8 cellular contexts compared by ENCODE assay signal in genomic region chr2:120343433-120344105, GRCh38. TPM values are rescaled to one million over a fixed set of nuclear protein-coding genes. Genes with fewer than 3 reads are reported as not detected.
DNase-seq lines count a peak whose midpoint lies in the region; ATAC-seq and TF ChIP-seq lines count a peak whose summit lies in the region.

No MANE protein-coding gene starts in this region.

- peak; percentile 69 for DNase-seq in GM12865 (ENCODE audit: low read depth)
- peak; percentile 53 for DNase-seq in HS-5 (ENCODE audit: low read depth)
- DNase-seq in SJSA1 (ENCODE audit: low read depth in 1 of 2, low spot score in 2 of 2) = peak; percentile 82
- DNase-seq in adipocyte (ENCODE audit: low read depth) = peak; percentile 97
- DNase-seq in heart right ventricle = peak; percentile 78 to 84
- DNase-seq in posterior cingulate gyrus = peak; percentile 66 to 97 (median 80)

- H3K27ac ChIP-seq in SJSA1 (no peak overlapping the region), heart right ventricle (peak overlapping the region in 3 of 10 donors; percentile 56 to 83 (median 65)), urinary bladder (ENCODE audit: low read depth) (no peak overlapping the region)

- peaks cover 41% of the 10 kb centered on the region for H3K27me3 ChIP-seq in SJSA1 (replicated peaks)
- peaks cover 34% of the 10 kb centered on the region for H3K27me3 ChIP-seq in adipocyte (replicated peaks; ENCODE audit: control insufficient read depth, insufficient read depth, low read length)
- peaks cover 12 to 90% (median 72%) of the 10 kb centered on the region in 7 donors for H3K27me3 ChIP-seq in heart right ventricle

- WGBS in heart right ventricle, 2 donors = 4 to 5% methylated on average over 39 to 43 of the region's 43 CpGs
- WGBS in urinary bladder = 6% methylated on average over 43 of the region's 43 CpGs

- intact Hi-C loops in heart right ventricle (cut with DNase I) (loop anchor here (1.0 to 10.0 kb wide), 16 partner anchors 99 to 741 kb away; no protein-coding TSS in a partner anchor), posterior cingulate gyrus (cut with DNase I) (loop anchor here (1.0 to 10.0 kb wide), 4 partner anchors 179 to 731 kb away; no protein-coding TSS in a partner anchor)

- no peak overlapping the region for H3K4me3 ChIP-seq in GM12865 (ENCODE audit: low read depth, low read length)
- H3K4me3 ChIP-seq in SJSA1 = no peak overlapping the region
- H3K4me3 ChIP-seq in adipocyte (ENCODE audit: low read length) = peak overlapping the region; percentile 51
- peak overlapping the region in 9 of 10 donors; percentile 26 to 63 (median 50) for H3K4me3 ChIP-seq in heart right ventricle
- peak overlapping the region; percentile 58 for H3K4me3 ChIP-seq in urinary bladder (ENCODE audit: low read depth, low read length)

- H3K9me3 ChIP-seq in SJSA1 (replicated peaks) (peaks cover 6% of the 10 kb centered on the region; the same call in 1 of the 2 replicates), adipocyte (ENCODE audit: control insufficient read depth, low read length) (no peaks in the 10 kb centered on the region), heart right ventricle (no peaks in the 10 kb centered on the region)

- H3K36me3 ChIP-seq in SJSA1 (no peaks in the 10 kb centered on the region), adipocyte (ENCODE audit: control insufficient read depth, insufficient read depth, low read length, severe bottlenecking) (no peaks in the 10 kb centered on the region), heart right ventricle (no peaks in the 10 kb centered on the region), urinary bladder (ENCODE audit: insufficient read depth) (no peaks in the 10 kb centered on the region)

- peak overlapping the region; percentile 77 for H3K9ac ChIP-seq in adipocyte (ENCODE audit: low read length)

- ATAC-seq in heart right ventricle (peak; percentile 82 to 95 (median 91)), GM21717 (IDR thresholded peaks at IDR 0.05; ENCODE audit: unreplicated experiment) (no peak)

- peak; percentile 64 for TF ChIP-seq CTCF in GM12865 (IDR thresholded peaks at IDR 0.05; ENCODE audit: insufficient read depth, low read depth, low read length, missing control alignments)
- peak; percentile 70 to 96 (median 85) for TF ChIP-seq CTCF in heart right ventricle (IDR thresholded peaks at IDR 0.05)

- H3K4me1 ChIP-seq in SJSA1 (replicated peaks) = peaks cover 41% of the 10 kb centered on the region
- H3K4me1 ChIP-seq in adipocyte (ENCODE audit: control insufficient read depth, insufficient read depth, low read length) = no peaks in the 10 kb centered on the region
- H3K4me1 ChIP-seq in heart right ventricle = peaks cover 13 to 51% (median 36%) of the 10 kb centered on the region in 9 donors
- H3K4me1 ChIP-seq in urinary bladder (ENCODE audit: insufficient read depth) = peaks cover 2% of the 10 kb centered on the region

RNA-seq across cellular contexts. Expression of gene INHBB, which starts 2.4 kb away (rescaled TPM):
- total RNA-seq in SJSA1 (2014; rRNA removed; shearing (Covaris generic)) = 0.09 and 0.16 TPM in 2 replicates
- total RNA-seq in heart right ventricle (1 to 10 TPM in 9 of 10 donors, under 1 TPM in 1; 0.89 to 9.2 (median 2.5) TPM), urinary bladder (0.74 TPM)
- polyA plus RNA-seq in heart right ventricle (1 to 10 TPM; 3.6 to 5.9 TPM), urinary bladder (11.2 TPM)

Comparison
In these comparisons a context has a peak if more than half of its experiments do, and no peak if none do; other contexts are left out.
1. H3K4me3 ChIP-seq: peak in adipocyte (single experiment), heart right ventricle (9 of 10) and urinary bladder (single experiment); none in GM12865 (single experiment) and SJSA1 (single experiment).
2. Peak in every context shown above with its lines, with median percentiles within 50 percentile points of each other: DNase-seq.